21 cellular contexts compared by ENCODE assay signal in genomic region chr10:130440494-130440893, GRCh38.
"Had no signal": no experiment of that assay in that cellular context is flagged by ENCODE, and none has a peak within 500 bp of the region (broad histone marks: within the 10 kb centered on the region; RNA-seq: fewer than 3 reads in every experiment).

No MANE protein-coding gene starts in this region.

- H3K4me1 ChIP-seq: foreskin keratinocyte, gastrocnemius medialis, heart left ventricle had no signal

- H3K4me3 ChIP-seq: gastrocnemius medialis, heart left ventricle had no signal

- H3K27ac ChIP-seq: brain microvascular endothelial cell, foreskin keratinocyte, gastrocnemius medialis, heart left ventricle had no signal

- H3K36me3 ChIP-seq: brain microvascular endothelial cell, gastrocnemius medialis, heart left ventricle had no signal

- H3K9me3 ChIP-seq: gastrocnemius medialis, heart left ventricle had no signal

- H3K27me3 ChIP-seq: brain microvascular endothelial cell, foreskin keratinocyte, gastrocnemius medialis had no signal

- DNase-seq: activated CD4-positive, alpha-beta memory T cell treated with anti-CD3 and anti-CD28 coated beads for 36 hours; activated CD4-positive, alpha-beta T cell treated with anti-CD3 and anti-CD28 coated beads for 36 hours; activated CD4-positive, alpha-beta T cell treated with anti-CD3 and anti-CD28 coated beads, Interleukin-2, amount 10 ng/mL, durations not matched to agents 24 days and 14 days; activated CD4-positive, CD25-positive, alpha-beta regulatory T cell; activated CD4-positive, CD25-positive, alpha-beta regulatory T cell treated with anti-CD3 and anti-CD28 coated beads, Interleukin-2, amount 50 U/mL, for 72 hours; activated CD8-positive, alpha-beta T cell treated with anti-CD3 and anti-CD28 coated beads, Interleukin-2, amount 10 ng/mL, durations not matched to agents 7 days and 5 days; activated gamma-delta T cell; activated naive CD4-positive, alpha-beta T cell; activated naive CD4-positive, alpha-beta T cell treated with anti-CD3 and anti-CD28 coated beads, Interleukin-2, amount 10 ng/mL, durations not matched to agents 7 days and 5 days; activated naive CD8-positive, alpha-beta T cell treated with anti-CD3 and anti-CD28 coated beads, Interleukin-2, amount 10 ng/mL, durations not matched to agents 7 days and 5 days; activated T-cell treated with anti-CD3 and anti-CD28 coated beads for 4 hours; activated T-cell treated with anti-CD3 and anti-CD28 coated beads, Interleukin-2, amount 50 U/mL, for 24 hours; activated T-cell treated with anti-CD3 and anti-CD28 coated beads, Interleukin-2, amount 50 U/mL, for 72 hours; amniotic stem cell; brain microvascular endothelial cell; effector CD8-positive, alpha-beta T cell; foreskin keratinocyte; gastrocnemius medialis; glutamatergic neuron; heart left ventricle; T-helper 2 cell had no signal
